In genomic region chr16:69396187-69397061, GRCh38 we compare ENCODE assay signal across 8 cellular contexts. TPM values are rescaled to one million over a fixed set of nuclear protein-coding genes. Genes with fewer than 3 reads are reported as not detected.
DNase-seq lines count a peak whose midpoint lies in the region; ATAC-seq, FAIRE-seq and TF ChIP-seq lines count a peak whose summit lies in the region.

No MANE protein-coding gene starts in this region.

- H3K27ac ChIP-seq in layer of hippocampus (ENCODE audit: low read depth, low read length), result peak overlapping the region; percentile 59

- H3K4me1 Mint-ChIP-seq in activated B cell treated with CpG ODN at 0.5 μM for 24 hours, result peaks cover 10% of the 10 kb centered on the region

- CTCF ChIA-PET in activated B cell treated with CpG ODN at 0.5 μM for 24 hours (lab: Charles Lee), result interaction anchor here (0.7 to 3.6 kb wide), 46 partner anchors 8 to 366 kb away, joined by 3 to 23 read pairs (median 4); partner anchors contain the start of genes CYB5B, NOB1, NQO1 and WWP2

- POLR2A ChIA-PET in activated B cell treated with CpG ODN at 0.5 μM for 24 hours (lab: Charles Lee), result interaction anchor here (0.7 to 1.9 kb wide), 10 partner anchors 11 to 358 kb away, joined by 3 to 11 read pairs (median 4); partner anchors contain the start of genes CYB5B, NFAT5, NOB1 and TERF2

- intact Hi-C loops in activated B cell treated with CpG ODN at 0.5 μM for 24 hours (cut with micrococcal nuclease), result loop anchor here (1.0 to 5.0 kb wide), 7 partner anchors 28 to 536 kb away; partner anchors contain the start of gene CYB5B

- no peak overlapping the region for H3K27ac Mint-ChIP-seq in activated B cell treated with CpG ODN at 0.5 μM for 24 hours

- H3K36me3 Mint-ChIP-seq in activated B cell treated with CpG ODN at 0.5 μM for 24 hours (ENCODE audit: low read depth), result no peaks in the 10 kb centered on the region

- TF ChIP-seq POLR2A in H54 (IDR thresholded peaks at IDR 0.05; ENCODE audit: low read depth, low read length), result no peak

- FAIRE-seq in H54 (lab: Jason Lieb, UNC), result peak; percentile 84

- H3K9me3 Mint-ChIP-seq in activated B cell treated with CpG ODN at 0.5 μM for 24 hours, result no peaks in the 10 kb centered on the region

- H3K27me3 Mint-ChIP-seq in activated B cell treated with CpG ODN at 0.5 μM for 24 hours, result no peaks in the 10 kb centered on the region

- no peak overlapping the region for H3K4me3 Mint-ChIP-seq in activated B cell treated with CpG ODN at 0.5 μM for 24 hours

- ATAC-seq in activated B cell treated with CpG ODN at 0.5 μM for 24 hours (ENCODE audit: low read depth) (peak; percentile 56), HG03565 (IDR thresholded peaks at IDR 0.05; ENCODE audit: unreplicated experiment) (no peak)

- no peak for TF ChIP-seq CTCF in activated B cell treated with CpG ODN at 0.5 μM for 24 hours (IDR thresholded peaks at IDR 0.05)

- H3K27me3 ChIP-seq in layer of hippocampus (ENCODE audit: control insufficient read depth, insufficient read depth, low read length), result no peaks in the 10 kb centered on the region

- peak in 12 of 14 donors; percentile 9 to 71 (median 32) for DNase-seq in C1 segment of cervical spinal cord (lab: John Stamatoyannopoulos, UW)
- DNase-seq in H54 (ENCODE audit: insufficient read length, low spot score), result peak; percentile 50
- DNase-seq in NCI-H2227 treated with DMSO at 0.1 percent for 48 hours (lab: John Stamatoyannopoulos, UW), result peak; percentile 57
- DNase-seq in activated B cell treated with CpG ODN at 0.5 μM for 24 hours, result no peak
- peak; percentile 58 for DNase-seq in central memory CD4-positive, alpha-beta T cell
- peak; percentile 49 to 68 (median 57) for DNase-seq in stimulated activated CD4-positive, alpha-beta T cell treated with anti-CD3 and anti-CD28 coated beads, Interleukin-1b, Interleukin-23, amount 100 ng/mL, for 24 hours (ENCODE audit: low read depth in 4 of 4, low spot score in 1 of 4)

RNA-seq across cellular contexts. Expression of gene TERF2, which starts 10.6 kb away (rescaled TPM):
- 48.4 and 50.3 TPM in 2 replicates for total RNA-seq in activated B cell treated with CpG ODN at 0.5 μM for 24 hours

RNA-seq across cellular contexts. Expression of gene CYB5B, which starts 28.0 kb away (rescaled TPM):
- 112 and 115 TPM in 2 replicates for total RNA-seq in activated B cell treated with CpG ODN at 0.5 μM for 24 hours

RNA-seq across cellular contexts. Expression of gene TMED6, which starts 44.8 kb away (rescaled TPM):
- total RNA-seq in activated B cell treated with CpG ODN at 0.5 μM for 24 hours, result 2.0 and 2.8 TPM in 2 replicates

RNA-seq across cellular contexts. Expression of gene NIP7, which starts 56.9 kb away (rescaled TPM):
- total RNA-seq in activated B cell treated with CpG ODN at 0.5 μM for 24 hours, result 42.4 and 44.3 TPM in 2 replicates

RNA-seq across cellular contexts. Expression of gene COG8, which starts 57.1 kb away (rescaled TPM):
- total RNA-seq in activated B cell treated with CpG ODN at 0.5 μM for 24 hours, result 40.5 and 45.4 TPM in 2 replicates
